Comparison of ENCODE assay signal across 26 cellular contexts in the genomic region with DNA sequence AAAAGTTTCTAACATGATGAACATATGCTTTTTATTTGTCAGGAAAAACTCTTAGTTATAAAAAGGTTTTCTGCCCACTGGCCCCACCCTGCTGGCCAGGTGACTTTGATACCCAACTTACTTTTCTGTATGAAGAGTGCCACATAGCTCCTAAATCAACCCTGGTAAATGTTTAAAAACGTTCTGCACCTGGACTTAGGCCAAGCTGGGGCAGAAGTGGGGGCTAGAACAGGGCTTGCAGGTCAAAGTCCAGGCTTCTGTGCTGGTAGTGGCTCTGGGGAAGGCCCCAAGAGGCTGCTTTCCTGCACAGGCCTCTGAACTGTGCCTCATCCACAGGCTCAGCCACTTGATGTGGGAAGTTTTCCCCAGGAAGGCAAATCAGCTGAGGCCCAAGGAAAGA.
"Had no signal": no experiment of that assay in that cellular context is flagged by ENCODE, and none has a peak within 500 bp of the region (broad histone marks: within the 10 kb centered on the region; RNA-seq: fewer than 3 reads in every experiment).

No MANE protein-coding gene starts in this region.

- H3K9me3 ChIP-seq: adrenal gland, gastroesophageal sphincter, ovary, prostate gland, tibial nerve had no signal

- H3K4me3 ChIP-seq: adrenal gland, cardiac muscle cell, coronary artery, dorsolateral prefrontal cortex, gastroesophageal sphincter, left lung, ovary, prostate gland, tibial nerve had no signal

- ATAC-seq: activated T-cell treated with anti-CD3 and anti-CD28 coated beads, Interleukin-2, amount 50 U/mL, for 72 hours; gastroesophageal sphincter; left lung; naive thymus-derived CD4-positive, alpha-beta T cell; stimulated activated naive B cell treated with anti-CD40 and anti-IgM and Interleukin-4, amounts not matched to agents 10 μg/mL and 1 μg/mL and 100 μg/mL, for 72 hours had no signal

- H3K36me3 ChIP-seq: adrenal gland, cardiac muscle cell, gastroesophageal sphincter, left lung, ovary, prostate gland, tibial nerve had no signal

- H3K4me1 ChIP-seq: adrenal gland, gastroesophageal sphincter, left lung, prostate gland, tibial nerve had no signal

- DNase-seq: activated CD4-positive, alpha-beta T cell treated with anti-CD3 and anti-CD28 coated beads for 4 hours; activated CD4-positive, alpha-beta T cell treated with anti-CD3 and anti-CD28 coated beads, Interleukin-2, amount 50 U/mL, for 4 hours; activated naive CD4-positive, alpha-beta T cell treated with Interleukin-2 at 50 U/mL for 16 hours; activated naive CD8-positive, alpha-beta T cell treated with anti-CD3 and anti-CD28 coated beads for 36 hours; activated T-cell treated with anti-CD3 and anti-CD28 coated beads for 4 hours; activated T-cell treated with anti-CD3 and anti-CD28 coated beads, Interleukin-2, amount 50 U/mL, for 72 hours; adrenal gland; aorta; cerebellar nuclear complex; dorsolateral prefrontal cortex; effector memory CD4-positive, alpha-beta T cell; erythroblast; hypothalamus; immature natural killer cell; left lung; naive thymus-derived CD4-positive, alpha-beta T cell; ovary; retina; stimulated activated CD4-positive, alpha-beta T cell treated with anti-CD3 and anti-CD28 coated beads, Interleukin-15, amount 100 ng/mL, for 24 hours; stimulated activated CD4-positive, alpha-beta T cell treated with anti-CD3 and anti-CD28 coated beads, Interleukin-2, amount 100 ng/mL, for 24 hours; stimulated activated naive B cell treated with anti-CD40 and anti-IgM and Interleukin-4, amounts not matched to agents 10 μg/mL and 1 μg/mL and 100 μg/mL, for 72 hours had no signal

- H3K27me3 ChIP-seq: adrenal gland, cardiac muscle cell, gastroesophageal sphincter, left lung, ovary, tibial nerve had no signal

- H3K27ac ChIP-seq: adrenal gland, cardiac muscle cell, coronary artery, dorsolateral prefrontal cortex, gastroesophageal sphincter, left lung, ovary, prostate gland, tibial nerve had no signal
